ENCODE assay signal across 1 cellular context in genomic region chr1:201019321-201019977, GRCh38.
TF ChIP-seq lines count a peak whose summit lies in the region.

No MANE protein-coding gene starts in this region.

TF ChIP-seq in WTC11, 78 proteins besides CTCF, POLR2A, EP300 and RAD21 (continued from another document):
- no peak for TF ChIP-seq ERG (CRISPR knock-in tag; IDR thresholded peaks at IDR 0.05)
